ENCODE assay signal across 14 cellular contexts in genomic region chr16:48734220-48734619, GRCh38.
DNase-seq lines count a peak whose midpoint lies in the region; ATAC-seq and TF ChIP-seq lines count a peak whose summit lies in the region.
"Had no signal": no experiment of that assay in that cellular context is flagged by ENCODE, and none has a peak within 500 bp of the region (broad histone marks: within the 10 kb centered on the region; RNA-seq: fewer than 3 reads in every experiment).

No MANE protein-coding gene starts in this region.

- no peaks in the 10 kb centered on the region for H3K36me3 Mint-ChIP-seq in nephron progenitor cell (ENCODE audit: low read depth)
- H3K36me3 Mint-ChIP-seq: CD8-positive, alpha-beta T cell had no signal

- H3K4me1 Mint-ChIP-seq in nephron progenitor cell, result peaks cover 19% of the 10 kb centered on the region

- H3K27me3 Mint-ChIP-seq in nephron progenitor cell (ENCODE audit: low read depth, poor library complexity), result peaks cover 15% of the 10 kb centered on the region

- CTCF ChIA-PET in GM10248 (lab: Yijun Ruan, JAX), result interaction anchor here (0.9 to 1.8 kb wide), 2 partner anchors 8 to 9 kb away, joined by 4 to 5 read pairs; no protein-coding TSS in a partner anchor

- POLR2A ChIA-PET in GM10248 (lab: Yijun Ruan, JAX), result no interaction called here

- TF ChIP-seq CTCF in nephron progenitor cell (IDR thresholded peaks at IDR 0.05) (no peak), GM10248 (IDR thresholded peaks at IDR 0.05; ENCODE audit: control extremely low read depth, extremely low read depth, low read depth, missing control alignments) (no peak)

- no peaks in the 10 kb centered on the region for H3K36me3 ChIP-seq in MG63
- H3K36me3 ChIP-seq: BLaER1 had no signal

- no peak overlapping the region for H3K4me3 Mint-ChIP-seq in nephron progenitor cell
- H3K4me3 Mint-ChIP-seq: CD8-positive, alpha-beta T cell had no signal

- DNase-seq in NCI-H1436 (lab: John Stamatoyannopoulos, UW) (peak; percentile 11), NCI-H1436 treated with DMSO at 0.1 percent for 48 hours (lab: John Stamatoyannopoulos, UW) (no peak), MG63 (peak; percentile 4), NCI-H69 (lab: John Stamatoyannopoulos, UW) (peak; percentile 17), nephron progenitor cell (peak; percentile 5), GM10248 (ENCODE audit: extremely low spot score) (no peak), AG08395 (ENCODE audit: low spot score) (no peak)
- DNase-seq: CD8-positive, alpha-beta T cell; DND-41; GF-D8; NCI-H2029; NCI-H226 had no signal

- no peak for ATAC-seq in HG02870 (IDR thresholded peaks at IDR 0.05; ENCODE audit: unreplicated experiment)
- ATAC-seq: CD8-positive, alpha-beta T cell had no signal

- no peaks in the 10 kb centered on the region for H3K9me3 ChIP-seq in MG63
- H3K9me3 ChIP-seq: BLaER1 had no signal

- no peak overlapping the region for H3K27ac Mint-ChIP-seq in nephron progenitor cell
- H3K27ac Mint-ChIP-seq: CD8-positive, alpha-beta T cell had no signal

- H3K9me3 Mint-ChIP-seq in nephron progenitor cell, result no peaks in the 10 kb centered on the region
- H3K9me3 Mint-ChIP-seq: CD8-positive, alpha-beta T cell had no signal

- no peak overlapping the region for H3K4me3 ChIP-seq in MG63
- H3K4me3 ChIP-seq: BLaER1 had no signal

- H3K27me3 ChIP-seq in MG63, result no peaks in the 10 kb centered on the region
- H3K27me3 ChIP-seq: BLaER1 had no signal

Comparison
In these comparisons a context has a peak if more than half of its experiments do, and no peak if none do; other contexts are left out.
1. DNase-seq: peak in NCI-H1436 (single experiment), MG63 (single experiment), NCI-H69 (single experiment) and nephron progenitor cell (single experiment); none in NCI-H1436 treated with DMSO at 0.1 percent for 48 hours (single experiment), GM10248 (single experiment) and AG08395 (single experiment).